22 cellular contexts compared by ENCODE assay signal in genomic region chr12:108786450-108786849, GRCh38. TPM values are rescaled to one million over a fixed set of nuclear protein-coding genes. Genes with fewer than 3 reads are reported as not detected.
DNase-seq lines count a peak whose midpoint lies in the region; FAIRE-seq and TF ChIP-seq lines count a peak whose summit lies in the region.
"Had no signal": no experiment of that assay in that cellular context is flagged by ENCODE, and none has a peak within 500 bp of the region (broad histone marks: within the 10 kb centered on the region; RNA-seq: fewer than 3 reads in every experiment).

No MANE protein-coding gene starts in this region.

- TF ChIP-seq CTCF in MM.1S (IDR thresholded peaks at IDR 0.05; ENCODE audit: low read length) = no peak
- no peak for TF ChIP-seq CTCF in endothelial cell of umbilical vein (IDR thresholded peaks at IDR 0.05; ENCODE audit: extremely low read depth in 1 of 2, insufficient read depth in 1 of 2, low read depth in 1 of 2, low read length in 2 of 2)
- no peak for TF ChIP-seq CTCF in ascending aorta (IDR thresholded peaks at IDR 0.05)
- no peak for TF ChIP-seq CTCF in thyroid gland (IDR thresholded peaks at IDR 0.05)

- H3K9me3 ChIP-seq in MM.1S (replicated peaks; ENCODE audit: insufficient read depth, low read length) (no peaks in the 10 kb centered on the region), endothelial cell of umbilical vein (replicated peaks; ENCODE audit: control insufficient read depth, insufficient read depth, low read length) (no peaks in the 10 kb centered on the region), mesodermal cell (ENCODE audit: control insufficient read depth, low read length) (no peaks in the 10 kb centered on the region), stomach smooth muscle (ENCODE audit: control insufficient read depth in 2 of 2, low read length in 2 of 2) (no peaks in the 10 kb centered on the region), ascending aorta (no peaks in the 10 kb centered on the region), thyroid gland (no peaks in the 10 kb centered on the region)
- H3K9me3 ChIP-seq: BLaER1 treated with 17β-estradiol and CSF1 and Interleukin-3, amounts not matched to agents 10 nM and 100 nM; vagina had no signal

- intact Hi-C loops in endothelial cell of umbilical vein (cut with micrococcal nuclease) = no loop called here
- intact Hi-C loops in ascending aorta (cut with DNase I) = loop anchor here (5.0 kb wide), 2 partner anchors 54 to 124 kb away; partner anchors contain the start of gene CORO1C
- intact Hi-C loops in thyroid gland (cut with DNase I) = no loop called here

- WGBS in mesodermal cell (ENCODE audit: insufficient coverage in 2 of 2), 2 experiments = 98% methylated on average over 5 of the region's 5 CpGs
- 91 to 96% methylated on average over 5 of the region's 5 CpGs for WGBS in thyroid gland, 2 donors

- H3K79me2 ChIP-seq in MM.1S (ENCODE audit: low read length) (peaks cover 38% of the 10 kb centered on the region), endothelial cell of umbilical vein (ENCODE audit: control insufficient read depth, insufficient read depth, low read length) (peaks cover 2% of the 10 kb centered on the region)

- DNase-seq in MM.1S (no peak), endothelial cell of umbilical vein (ENCODE audit: low read depth, low spot score) (no peak), GM12891 (ENCODE audit: insufficient read length, low spot score) (no peak), ascending aorta (ENCODE audit: low spot score in 2 of 2) (no peak), NCI-H82 (lab: John Stamatoyannopoulos, UW) (no peak), thyroid gland (no peak)
- DNase-seq: activated effector memory CD4-positive, alpha-beta T cell treated with Interleukin-2 at 50 U/mL for 16 hours; activated T-cell treated with anti-CD3 and anti-CD28 coated beads for 4 hours; aorta; dorsolateral prefrontal cortex; KG1; NCI-H1436 treated with DMSO at 0.1 percent for 48 hours; NCI-H345; NCI-H774; stimulated activated CD4-positive, alpha-beta T cell treated with anti-CD3 and anti-CD28 coated beads, Interleukin-2, amount 100 ng/mL, for 48 hours had no signal

- H3K4me3 ChIP-seq in MM.1S (ENCODE audit: low read length) (peak overlapping the region; percentile 40; the same call in 1 of the 2 replicates), endothelial cell of umbilical vein (replicated peaks in 1 of 3; ENCODE audit: insufficient read depth in 1 of 3, low read depth in 1 of 3, low read length in 3 of 3) (no peak overlapping the region), mesodermal cell (ENCODE audit: extremely low read depth, insufficient read depth, low read length, poor library complexity, severe bottlenecking) (no peak overlapping the region), stomach smooth muscle (ENCODE audit: low read length in 2 of 2) (peak overlapping the region in 1 of 2 donors; percentile 8), ascending aorta (no peak overlapping the region), thyroid gland (replicated peaks in 1 of 3) (no peak overlapping the region)
- H3K4me3 ChIP-seq: BLaER1 treated with 17β-estradiol and CSF1 and Interleukin-3, amounts not matched to agents 10 nM and 100 nM; dorsolateral prefrontal cortex; smooth muscle cell; vagina had no signal

- BruUV-seq in endothelial cell of umbilical vein (replicated peaks; lab: Mats Ljungman, UMichigan) = no TSS peak

- no peaks in the 10 kb centered on the region for H3K9me2 ChIP-seq in MM.1S (replicated peaks; ENCODE audit: insufficient read depth, low read length)

- FAIRE-seq in endothelial cell of umbilical vein (lab: Jason Lieb, UNC) (no peak), GM12891 (lab: Jason Lieb, UNC) (no peak)
- FAIRE-seq: G401.6, HTR-8/SVneo had no signal

- H3K4me2 ChIP-seq in MM.1S (ENCODE audit: low read depth, low read length) = peak overlapping the region; percentile 70
- H3K4me2 ChIP-seq in endothelial cell of umbilical vein (ENCODE audit: insufficient read depth, low read length) = no peak overlapping the region
- H3K4me2 ChIP-seq: BLaER1 treated with 17β-estradiol and CSF1 and Interleukin-3, amounts not matched to agents 10 nM and 100 nM; smooth muscle cell had no signal

- H4K20me1 ChIP-seq in MM.1S (ENCODE audit: insufficient read depth, low read length) = no peaks in the 10 kb centered on the region
- H4K20me1 ChIP-seq in endothelial cell of umbilical vein (replicated peaks; ENCODE audit: control insufficient read depth, extremely low read depth, insufficient read depth, low read length) = peaks cover 3% of the 10 kb centered on the region

- no peaks in the 10 kb centered on the region; the same call in 1 of the 2 replicates for H3K36me3 ChIP-seq in MM.1S (replicated peaks; ENCODE audit: insufficient read depth, low read length)
- peaks cover 18 to 52% of the 10 kb centered on the region in 2 experiments for H3K36me3 ChIP-seq in endothelial cell of umbilical vein (ENCODE audit: control insufficient read depth in 2 of 2, extremely low read depth in 1 of 2, insufficient read depth in 2 of 2, low read length in 2 of 2)
- H3K36me3 ChIP-seq in mesodermal cell (ENCODE audit: control insufficient read depth, insufficient read depth, low read length) = peaks cover 94% of the 10 kb centered on the region
- H3K36me3 ChIP-seq in stomach smooth muscle (ENCODE audit: control insufficient read depth in 2 of 2, insufficient read depth in 2 of 2, low read length in 2 of 2) = peaks cover 18 to 21% of the 10 kb centered on the region in 2 donors
- peaks cover 31 to 53% of the 10 kb centered on the region in 2 donors for H3K36me3 ChIP-seq in ascending aorta
- H3K36me3 ChIP-seq in thyroid gland = peaks cover 17 to 36% of the 10 kb centered on the region in 2 donors

- H2AFZ ChIP-seq in MM.1S (ENCODE audit: low read length) = no peak overlapping the region
- H2AFZ ChIP-seq in endothelial cell of umbilical vein (ENCODE audit: low read depth, low read length) = no peak overlapping the region

- H3K27me3 ChIP-seq in MM.1S (replicated peaks; ENCODE audit: insufficient read depth, low read length) = no peaks in the 10 kb centered on the region
- no peaks in the 10 kb centered on the region for H3K27me3 ChIP-seq in endothelial cell of umbilical vein (ENCODE audit: control insufficient read depth in 2 of 2, insufficient read depth in 2 of 2, low read length in 2 of 2)
- H3K27me3 ChIP-seq in stomach smooth muscle (ENCODE audit: control insufficient read depth in 1 of 2, insufficient read depth in 2 of 2, low read length in 2 of 2) = no peaks in the 10 kb centered on the region
- H3K27me3 ChIP-seq in ascending aorta = no peaks in the 10 kb centered on the region
- no peaks in the 10 kb centered on the region for H3K27me3 ChIP-seq in thyroid gland
- H3K27me3 ChIP-seq: BLaER1 treated with 17β-estradiol and CSF1 and Interleukin-3, amounts not matched to agents 10 nM and 100 nM; dorsolateral prefrontal cortex; vagina had no signal

- H3F3A ChIP-seq in MM.1S (ENCODE audit: insufficient read depth, low read length) = peaks cover 50% of the 10 kb centered on the region

- dilution Hi-C loops in endothelial cell of umbilical vein (cut with MboI; ENCODE audit: extremely low pct_ligation_motif_present, low sequenced_read_pairs) = no loop called here

- H3K4me1 ChIP-seq in MM.1S (ENCODE audit: low read length) (peaks cover 53% of the 10 kb centered on the region), endothelial cell of umbilical vein (ENCODE audit: control insufficient read depth, extremely low read depth, insufficient read depth, low read length) (no peaks in the 10 kb centered on the region), mesodermal cell (ENCODE audit: control insufficient read depth, insufficient read depth, low read length, poor library complexity, severe bottlenecking) (no peaks in the 10 kb centered on the region), stomach smooth muscle (ENCODE audit: control insufficient read depth, insufficient read depth, low read length) (peaks cover 52% of the 10 kb centered on the region), ascending aorta (peaks cover 6 to 26% of the 10 kb centered on the region in 2 donors), thyroid gland (peaks cover 6 to 21% of the 10 kb centered on the region in 2 donors)
- H3K4me1 ChIP-seq: vagina had no signal

- peak overlapping the region; percentile 73 for H3K9ac ChIP-seq in MM.1S (ENCODE audit: low read length)
- H3K9ac ChIP-seq in endothelial cell of umbilical vein (replicated peaks; ENCODE audit: extremely low read depth, insufficient read depth, low read length) = no peak overlapping the region
- H3K9ac ChIP-seq in stomach smooth muscle (ENCODE audit: low read length in 2 of 2) = peak overlapping the region in 1 of 2 donors; percentile 21
- H3K9ac ChIP-seq: BLaER1 treated with 17β-estradiol and CSF1 and Interleukin-3, amounts not matched to agents 10 nM and 100 nM had no signal

- CTCF ChIA-PET in endothelial cell of umbilical vein (lab: Charles Lee) = interaction anchor here (1.0 to 5.7 kb wide), 3 partner anchors 117 to 124 kb away, joined by 3 to 16 read pairs (median 3); no protein-coding TSS in a partner anchor

- peak overlapping the region; percentile 99 for H3K27ac ChIP-seq in MM.1S (ENCODE audit: low read length)
- no peak overlapping the region for H3K27ac ChIP-seq in endothelial cell of umbilical vein (ENCODE audit: insufficient read depth, low read depth, low read length)
- peak overlapping the region; percentile 16 for H3K27ac ChIP-seq in mesodermal cell (ENCODE audit: low read depth, low read length, severe bottlenecking)
- peak overlapping the region; percentile 71 for H3K27ac ChIP-seq in stomach smooth muscle (ENCODE audit: low read length)
- peak overlapping the region in 1 of 2 donors; percentile 70 for H3K27ac ChIP-seq in ascending aorta
- no peak overlapping the region for H3K27ac ChIP-seq in thyroid gland
- H3K27ac ChIP-seq: BLaER1 treated with 17β-estradiol and CSF1 and Interleukin-3, amounts not matched to agents 10 nM and 100 nM; vagina had no signal

- no peaks in the 10 kb centered on the region for H3K9me1 ChIP-seq in endothelial cell of umbilical vein (replicated peaks; ENCODE audit: control insufficient read depth, extremely low read depth, insufficient read depth, low read length)

- TF ChIP-seq POLR2A in endothelial cell of umbilical vein (IDR thresholded peaks at IDR 0.05; ENCODE audit: low read depth, low read length) (no peak), GM12891 (IDR thresholded peaks at IDR 0.05; ENCODE audit: low read depth, low read length) (no peak), thyroid gland (IDR thresholded peaks at IDR 0.05) (no peak)

- POLR2A ChIA-PET in endothelial cell of umbilical vein (lab: Charles Lee) = no interaction called here

RNA-seq across cellular contexts. Expression of gene CORO1C, which starts 55.1 kb away (rescaled TPM):
- total RNA-seq in endothelial cell of umbilical vein (212 and 240 TPM in 2 replicates), ascending aorta (106 TPM), thyroid gland (10 to 100 TPM; 22.0 to 63.6 (median 30.1) TPM)
- polyA plus RNA-seq in endothelial cell of umbilical vein = 143 and 150 TPM in 2 replicates
- 131 and 149 TPM in 2 replicates for polyA plus RNA-seq in endothelial cell of umbilical vein (2011; cell fraction: cytosol; rRNA removed)
- 163 and 178 TPM in 2 replicates for polyA plus RNA-seq in endothelial cell of umbilical vein (2011; cell fraction: nucleus; rRNA removed)
- 145 and 176 TPM in 2 replicates for polyA plus RNA-seq in endothelial cell of umbilical vein (2012)
- 782 and 791 TPM in 2 replicates for polyA minus RNA-seq in endothelial cell of umbilical vein
- 102 TPM for polyA minus RNA-seq in endothelial cell of umbilical vein (2011; cell fraction: cytosol; rRNA and poly(A)+ RNA removed)
- polyA minus RNA-seq in endothelial cell of umbilical vein (2011; cell fraction: nucleus; rRNA and poly(A)+ RNA removed) = 208 and 281 TPM in 2 replicates
- polyA plus RNA-seq in mesodermal cell (2013, experiment 1 of 2) = 168 TPM
- 149 TPM for polyA plus RNA-seq in mesodermal cell (2013, experiment 2 of 2)
- 61.9 TPM for polyA plus RNA-seq in GM12891 (2012; ENCODE audit: low read depth, missing spikeins)

Comparison
In these comparisons a context has a peak if more than half of its experiments do, and no peak if none do; other contexts are left out.
1. H3K27ac ChIP-seq: peak in MM.1S (single experiment), mesodermal cell (single experiment) and stomach smooth muscle (single experiment); none in endothelial cell of umbilical vein (single experiment) and thyroid gland (0 of 3).